Comparison of ENCODE assay signal across 18 cellular contexts in genomic region chr10:24414597-24414996, GRCh38.
DNase-seq lines count a peak whose midpoint lies in the region; ATAC-seq and TF ChIP-seq lines count a peak whose summit lies in the region.
"Had no signal": no experiment of that assay in that cellular context is flagged by ENCODE, and none has a peak within 500 bp of the region (broad histone marks: within the 10 kb centered on the region; RNA-seq: fewer than 3 reads in every experiment).

No MANE protein-coding gene starts in this region.

- in situ Hi-C loops in GM13977 (cut with MboI; ENCODE audit: low pct_unique_long_range_greater_than_20kb, low sequenced_read_pairs, unreplicated experiment): no loop called here

- POLR2A ChIA-PET in activated CD4-positive, alpha-beta memory T cell treated with anti-CD3 and anti-CD28 coated beads for 36 hours (lab: Charles Lee): no interaction called here

- peaks cover 7% of the 10 kb centered on the region for H3K27me3 Mint-ChIP-seq in activated CD4-positive, alpha-beta memory T cell treated with anti-CD3 and anti-CD28 coated beads for 36 hours
- H3K27me3 Mint-ChIP-seq: activated CD4-positive, alpha-beta T cell treated with anti-CD3 and anti-CD28 coated beads, Interleukin-2, amount 10 ng/mL, durations not matched to agents 7 days and 5 days; stimulated activated memory B cell treated with anti-CD40 and anti-IgM and Interleukin-4, amounts not matched to agents 10 μg/mL and 1 μg/mL and 100 μg/mL, for 72 hours had no signal

- TF ChIP-seq POLR2A in tibial nerve (IDR thresholded peaks at IDR 0.05): no peak

- WGBS in tibial nerve, 2 donors: 91 to 92% methylated on average over 6 of the region's 6 CpGs

- no peak overlapping the region for H3K4me3 ChIP-seq in tibial nerve
- H3K4me3 ChIP-seq: HAP-1 had no signal

- no peaks in the 10 kb centered on the region for H3K9me3 Mint-ChIP-seq in activated CD4-positive, alpha-beta memory T cell treated with anti-CD3 and anti-CD28 coated beads for 36 hours
- H3K9me3 Mint-ChIP-seq: activated CD4-positive, alpha-beta T cell treated with anti-CD3 and anti-CD28 coated beads, Interleukin-2, amount 10 ng/mL, durations not matched to agents 7 days and 5 days; CD8-positive, alpha-beta T cell; neural crest cell; stimulated activated memory B cell treated with anti-CD40 and anti-IgM and Interleukin-4, amounts not matched to agents 10 μg/mL and 1 μg/mL and 100 μg/mL, for 72 hours had no signal

- peaks cover 0 to 3% (median 0%) of the 10 kb centered on the region in 3 donors for H3K36me3 ChIP-seq in tibial nerve
- H3K36me3 ChIP-seq: brain microvascular endothelial cell, HAP-1 had no signal

- TF ChIP-seq EP300 in tibial nerve (IDR thresholded peaks at IDR 0.05): no peak

- peaks cover 0 to 52% (median 7%) of the 10 kb centered on the region in 4 donors for H3K4me1 ChIP-seq in tibial nerve

- H3K4me3 Mint-ChIP-seq in activated CD4-positive, alpha-beta memory T cell treated with anti-CD3 and anti-CD28 coated beads for 36 hours: no peak overlapping the region
- H3K4me3 Mint-ChIP-seq: activated CD4-positive, alpha-beta T cell treated with anti-CD3 and anti-CD28 coated beads, Interleukin-2, amount 10 ng/mL, durations not matched to agents 7 days and 5 days; CD8-positive, alpha-beta T cell; neural crest cell; stimulated activated memory B cell treated with anti-CD40 and anti-IgM and Interleukin-4, amounts not matched to agents 10 μg/mL and 1 μg/mL and 100 μg/mL, for 72 hours had no signal

- CTCF ChIA-PET in activated CD4-positive, alpha-beta memory T cell treated with anti-CD3 and anti-CD28 coated beads for 36 hours (lab: Charles Lee): interaction anchor here (0.8 kb wide), 1 partner anchor 22 kb away, joined by 3 read pairs; no protein-coding TSS in a partner anchor

- no peaks in the 10 kb centered on the region for H3K4me1 Mint-ChIP-seq in activated CD4-positive, alpha-beta memory T cell treated with anti-CD3 and anti-CD28 coated beads for 36 hours (ENCODE audit: low read depth)
- H3K4me1 Mint-ChIP-seq: activated CD4-positive, alpha-beta T cell treated with anti-CD3 and anti-CD28 coated beads, Interleukin-2, amount 10 ng/mL, durations not matched to agents 7 days and 5 days; neural crest cell; stimulated activated memory B cell treated with anti-CD40 and anti-IgM and Interleukin-4, amounts not matched to agents 10 μg/mL and 1 μg/mL and 100 μg/mL, for 72 hours had no signal

- no peak overlapping the region for H3K27ac Mint-ChIP-seq in activated CD4-positive, alpha-beta memory T cell treated with anti-CD3 and anti-CD28 coated beads for 36 hours
- H3K27ac Mint-ChIP-seq: activated CD4-positive, alpha-beta T cell treated with anti-CD3 and anti-CD28 coated beads, Interleukin-2, amount 10 ng/mL, durations not matched to agents 7 days and 5 days; CD8-positive, alpha-beta T cell; stimulated activated memory B cell treated with anti-CD40 and anti-IgM and Interleukin-4, amounts not matched to agents 10 μg/mL and 1 μg/mL and 100 μg/mL, for 72 hours had no signal

- H3K27ac ChIP-seq in VCaP (peak overlapping the region; percentile 75), tibial nerve (peak overlapping the region in 3 of 4 donors; percentile 7 to 89 (median 89))
- H3K27ac ChIP-seq: brain microvascular endothelial cell had no signal

- intact Hi-C loops in activated CD4-positive, alpha-beta memory T cell treated with anti-CD3 and anti-CD28 coated beads for 36 hours (cut with micrococcal nuclease): no loop called here
- intact Hi-C loops in left ventricle myocardium superior (cut with micrococcal nuclease): no loop called here

- DNase-seq in GM13977 (ENCODE audit: low spot score) (peak; percentile 24), tibial nerve (ENCODE audit: low spot score in 2 of 2) (no peak), left ventricle myocardium superior (no peak)
- no peak for DNase-seq in activated CD4-positive, alpha-beta memory T cell treated with anti-CD3 and anti-CD28 coated beads for 36 hours
- DNase-seq: activated CD4-positive, alpha-beta T cell treated with anti-CD3 and anti-CD28 coated beads, Interleukin-2, amount 10 ng/mL, durations not matched to agents 7 days and 5 days; activated CD8-positive, alpha-beta memory T cell treated with anti-CD3 and anti-CD28 coated beads, Interleukin-2, amount 50 U/mL, for 4 hours; brain microvascular endothelial cell; CD8-positive, alpha-beta T cell; NCI-H524 treated with DMSO at 0.1 percent for 48 hours; SHP77 treated with DMSO at 0.1 percent for 48 hours; stimulated activated CD4-positive, alpha-beta T cell treated with anti-CD3 and anti-CD28 coated beads, Interleukin-1b, Interleukin-23, amount 100 ng/mL, for 48 hours; T-helper 1 cell had no signal

- ATAC-seq in HG03025 (IDR thresholded peaks at IDR 0.05; ENCODE audit: low FRiP score, unreplicated experiment) (peak; percentile 64), GM21717 (IDR thresholded peaks at IDR 0.05; ENCODE audit: unreplicated experiment) (no peak), left ventricle myocardium superior (no peak)
- ATAC-seq: CD8-positive, alpha-beta T cell; stimulated activated memory B cell treated with anti-CD40 and anti-IgM and Interleukin-4, amounts not matched to agents 10 μg/mL and 1 μg/mL and 100 μg/mL, for 72 hours had no signal

- TF ChIP-seq CTCF in GM13977 (IDR thresholded peaks at IDR 0.05; ENCODE audit: extremely low read depth, insufficient read depth, missing control alignments) (no peak), VCaP (conservative IDR thresholded peaks at IDR 0.05) (no peak), tibial nerve (IDR thresholded peaks at IDR 0.05) (no peak)

- H3K27me3 ChIP-seq in tibial nerve: no peaks in the 10 kb centered on the region
- H3K27me3 ChIP-seq: brain microvascular endothelial cell had no signal

- no peaks in the 10 kb centered on the region for H3K9me3 ChIP-seq in tibial nerve
- H3K9me3 ChIP-seq: HAP-1 had no signal

- H3K36me3 Mint-ChIP-seq in activated CD4-positive, alpha-beta memory T cell treated with anti-CD3 and anti-CD28 coated beads for 36 hours: no peaks in the 10 kb centered on the region
- H3K36me3 Mint-ChIP-seq: CD8-positive, alpha-beta T cell; stimulated activated memory B cell treated with anti-CD40 and anti-IgM and Interleukin-4, amounts not matched to agents 10 μg/mL and 1 μg/mL and 100 μg/mL, for 72 hours had no signal
